Comparison of ENCODE assay signal across 15 cellular contexts in the genomic region with DNA sequence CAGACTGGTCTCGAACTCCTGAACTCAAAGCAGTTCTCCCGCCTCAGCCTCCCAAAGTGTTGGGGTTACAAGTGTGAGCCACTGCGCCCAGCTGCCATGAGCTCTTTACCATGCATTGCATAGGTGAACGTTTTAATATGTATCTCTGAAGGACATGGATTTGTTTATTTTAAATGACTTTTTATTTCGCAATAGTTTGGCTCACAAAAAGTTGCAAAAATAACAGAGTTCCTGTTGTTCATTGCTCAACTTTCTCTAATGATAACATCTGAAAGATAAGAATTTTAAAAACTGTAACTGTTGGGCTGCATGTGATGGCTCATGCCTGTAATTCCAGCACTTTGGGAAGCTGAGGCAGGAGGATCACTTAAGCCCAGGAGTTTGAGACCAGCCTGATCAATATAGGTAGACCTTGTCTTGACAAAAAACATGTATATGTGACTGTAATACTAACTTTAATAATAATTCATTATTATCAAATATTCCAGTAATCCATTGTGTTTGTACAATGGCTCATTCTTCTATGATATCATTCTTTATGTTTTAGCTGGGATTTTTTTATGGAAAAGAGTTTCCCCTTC.
A peak's percentile ranks its signal among the peaks of the same experiment; 100 is the strongest.
DNase-seq lines count a peak whose midpoint lies in the region; ATAC-seq and TF ChIP-seq lines count a peak whose summit lies in the region.
"Had no signal": no experiment of that assay in that cellular context is flagged by ENCODE, and none has a peak within 500 bp of the region (broad histone marks: within the 10 kb centered on the region; RNA-seq: fewer than 3 reads in every experiment).

No MANE protein-coding gene starts in this region.

- TF ChIP-seq CTCF in fibroblast of pulmonary artery (IDR thresholded peaks at IDR 0.05; ENCODE audit: low read length, missing control alignments) (no peak), suprapubic skin (IDR thresholded peaks at IDR 0.05) (no peak), Calu3 (IDR thresholded peaks at IDR 0.05; ENCODE audit: unreplicated experiment) (no peak), mesothelial cell of epicardium (IDR thresholded peaks at IDR 0.05; ENCODE audit: unreplicated experiment) (no peak)

- H3K27me3 Mint-ChIP-seq in Calu3 (ENCODE audit: unreplicated experiment) (no peaks in the 10 kb centered on the region), mesothelial cell of epicardium (ENCODE audit: low read depth) (no peaks in the 10 kb centered on the region)
- H3K27me3 Mint-ChIP-seq: activated B cell treated with CpG ODN at 0.5 μM for 24 hours had no signal

- H3K27ac Mint-ChIP-seq in Calu3 (ENCODE audit: unreplicated experiment) = no peak overlapping the region
- no peak overlapping the region for H3K27ac Mint-ChIP-seq in mesothelial cell of epicardium
- H3K27ac Mint-ChIP-seq: activated B cell treated with CpG ODN at 0.5 μM for 24 hours had no signal

- H3K4me1 ChIP-seq in GM23248 (ENCODE audit: insufficient read depth) = peaks cover 40% of the 10 kb centered on the region
- peaks cover 38% of the 10 kb centered on the region for H3K4me1 ChIP-seq in adipocyte (ENCODE audit: control insufficient read depth, insufficient read depth, low read length)
- peaks cover 36% of the 10 kb centered on the region for H3K4me1 ChIP-seq in suprapubic skin

- H4K20me1 ChIP-seq in GM23248 (ENCODE audit: insufficient read depth) = no peaks in the 10 kb centered on the region

- H3K27ac ChIP-seq in GM23248 (no peak overlapping the region), suprapubic skin (peak overlapping the region; percentile 38)

- H3K9me2 ChIP-seq in GM23248 (ENCODE audit: insufficient read depth) = no peaks in the 10 kb centered on the region

- TF ChIP-seq EP300 in suprapubic skin (IDR thresholded peaks at IDR 0.05) = no peak

- BruUV-seq in Calu3 (replicated peaks; lab: Mats Ljungman, UMichigan) = no TSS peak

- H3K4me3 ChIP-seq in GM23248 = no peak overlapping the region
- no peak overlapping the region for H3K4me3 ChIP-seq in adipocyte (ENCODE audit: low read length)
- H3K4me3 ChIP-seq in fibroblast of pulmonary artery (replicated peaks; ENCODE audit: low read depth, low read length) = no peak overlapping the region
- H3K4me3 ChIP-seq in suprapubic skin = no peak overlapping the region
- H3K4me3 ChIP-seq: BLaER1 had no signal

- DNase-seq in GM23248 (peak; percentile 35), adipocyte (ENCODE audit: low read depth) (peak; percentile 87), fibroblast of pulmonary artery (ENCODE audit: low read depth) (peak; percentile 61), suprapubic skin (ENCODE audit: low spot score in 2 of 2) (no peak), Calu3 (no peak), mesothelial cell of epicardium (ENCODE audit: low spot score in 2 of 2, unreplicated experiment in 2 of 2) (no peak)
- DNase-seq: activated B cell treated with CpG ODN at 0.5 μM for 24 hours, aorta, cortex of kidney, NCI-H2107, NCI-H774 had no signal

- no peaks in the 10 kb centered on the region for H3K27me3 ChIP-seq in GM23248 (replicated peaks; ENCODE audit: insufficient read depth)
- H3K27me3 ChIP-seq in adipocyte (replicated peaks; ENCODE audit: control insufficient read depth, insufficient read depth, low read length) = no peaks in the 10 kb centered on the region
- no peaks in the 10 kb centered on the region for H3K27me3 ChIP-seq in suprapubic skin
- H3K27me3 ChIP-seq: BLaER1 had no signal

- peaks cover 66% of the 10 kb centered on the region for H3K79me2 ChIP-seq in GM23248 (ENCODE audit: insufficient read depth)

- H3K9me3 Mint-ChIP-seq in Calu3 (ENCODE audit: low read depth, unreplicated experiment) (no peaks in the 10 kb centered on the region), mesothelial cell of epicardium (no peaks in the 10 kb centered on the region)
- H3K9me3 Mint-ChIP-seq: activated B cell treated with CpG ODN at 0.5 μM for 24 hours had no signal

- H3K9me3 ChIP-seq in GM23248 (ENCODE audit: low read depth) (no peaks in the 10 kb centered on the region), adipocyte (ENCODE audit: control insufficient read depth, low read length) (no peaks in the 10 kb centered on the region), suprapubic skin (no peaks in the 10 kb centered on the region)
- H3K9me3 ChIP-seq: BLaER1 had no signal

- ATAC-seq in HG03520 (IDR thresholded peaks at IDR 0.05; ENCODE audit: unreplicated experiment) = no peak
- no peak for ATAC-seq in GM21576 (IDR thresholded peaks at IDR 0.05; ENCODE audit: unreplicated experiment)
- ATAC-seq: left lobe of liver had no signal

- H3K36me3 Mint-ChIP-seq in Calu3 (ENCODE audit: insufficient read depth, unreplicated experiment) (peaks cover 17% of the 10 kb centered on the region), mesothelial cell of epicardium (peaks cover 14% of the 10 kb centered on the region)

- intact Hi-C loops in Calu3 (cut with micrococcal nuclease; ENCODE audit: unreplicated experiment) = loop anchor here (5.0 to 10.0 kb wide), 3 partner anchors 43 to 145 kb away; a partner anchor contains a TSS

- no peak for TF ChIP-seq POLR2A in suprapubic skin (IDR thresholded peaks at IDR 0.05)

- CTCF ChIA-PET in Calu3 (lab: Charles Lee) = interaction anchor here (0.5 to 0.6 kb wide), 2 partner anchors 14 to 24 kb away, joined by 4 read pairs; no protein-coding TSS in a partner anchor

- no peak overlapping the region for H3K4me2 ChIP-seq in GM23248 (ENCODE audit: unreplicated experiment)
- H3K4me2 ChIP-seq: BLaER1 had no signal

- H3K9ac ChIP-seq in GM23248 (no peak overlapping the region), adipocyte (ENCODE audit: low read length) (peak overlapping the region; percentile 30)

- 59 to 60% methylated on average over 5 of the region's 5 CpGs for WGBS in GM23248 (ENCODE audit: low coverage in 1 of 2, low lambda C conversion rate in 2 of 2, missing lambda C conversion rate in 2 of 2), 2 experiments
- WGBS in suprapubic skin = 71% methylated on average over 5 of the region's 5 CpGs

- H3K36me3 ChIP-seq in GM23248 (ENCODE audit: low read depth) (peaks cover 4% of the 10 kb centered on the region; the same call in 1 of the 2 replicates), adipocyte (ENCODE audit: control insufficient read depth, insufficient read depth, low read length, severe bottlenecking) (peaks cover 22% of the 10 kb centered on the region), suprapubic skin (peaks cover 7% of the 10 kb centered on the region)

- H3K4me1 Mint-ChIP-seq in Calu3 (ENCODE audit: low read depth, unreplicated experiment) (peaks cover 25% of the 10 kb centered on the region), mesothelial cell of epicardium (no peaks in the 10 kb centered on the region)

- H3F3A ChIP-seq in GM23248 (ENCODE audit: insufficient read depth) = peaks cover 41% of the 10 kb centered on the region

- H3K4me3 Mint-ChIP-seq in Calu3 (ENCODE audit: low read depth, unreplicated experiment) = no peak overlapping the region
- no peak overlapping the region for H3K4me3 Mint-ChIP-seq in mesothelial cell of epicardium
- H3K4me3 Mint-ChIP-seq: activated B cell treated with CpG ODN at 0.5 μM for 24 hours had no signal

- in situ Hi-C loops in GM23248 (cut with MboI) = no loop called here

- H2AFZ ChIP-seq in GM23248 = no peak overlapping the region

Comparison
In these comparisons a context has a peak if more than half of its experiments do, and no peak if none do; other contexts are left out.
1. DNase-seq: peak in GM23248 (single experiment), adipocyte (single experiment) and fibroblast of pulmonary artery (single experiment); none in suprapubic skin (0 of 2), Calu3 (single experiment) and mesothelial cell of epicardium (0 of 2).